ENCODE assay signal across 12 cellular contexts in genomic region chr15:70016511-70016994, GRCh38.
A peak's percentile ranks its signal among the peaks of the same experiment; 100 is the strongest.
DNase-seq lines count a peak whose midpoint lies in the region; ATAC-seq and TF ChIP-seq lines count a peak whose summit lies in the region.
"Had no signal": no experiment of that assay in that cellular context is flagged by ENCODE, and none has a peak within 500 bp of the region (broad histone marks: within the 10 kb centered on the region; RNA-seq: fewer than 3 reads in every experiment).

No MANE protein-coding gene starts in this region.

- no peak overlapping the region for H4K8ac ChIP-seq in neuronal stem cell (ENCODE audit: low read depth, low read length)

- peak overlapping the region; percentile 27 for H2AFZ ChIP-seq in MM.1S (ENCODE audit: low read length)
- H2AFZ ChIP-seq in neuronal stem cell (ENCODE audit: low read length), result no peak overlapping the region
- H2AFZ ChIP-seq: parathyroid adenoma had no signal

- peak overlapping the region; percentile 74 for H3K4me2 ChIP-seq in MM.1S (ENCODE audit: low read depth, low read length)
- no peak overlapping the region for H3K4me2 ChIP-seq in neuronal stem cell (ENCODE audit: insufficient read depth, low read length, poor library complexity, severe bottlenecking)

- H3K79me2 ChIP-seq in MM.1S (ENCODE audit: low read length), result no peaks in the 10 kb centered on the region
- H3K79me2 ChIP-seq: parathyroid adenoma had no signal

- no peak overlapping the region for H2BK12ac ChIP-seq in neuronal stem cell (ENCODE audit: low read length)

- no CpG with 5 or more reads among the region's 6 CpGs for WGBS in neuronal stem cell (ENCODE audit: extremely low coverage in 2 of 2, insufficient read length in 2 of 2, insufficient replicate concordance in 1 of 2), 2 donors

- no peak overlapping the region for H3K4ac ChIP-seq in neuronal stem cell (ENCODE audit: low read length)

- no peak overlapping the region for H4K91ac ChIP-seq in neuronal stem cell (ENCODE audit: low read depth, low read length, poor library complexity)

- H3K4me3 ChIP-seq in MM.1S (ENCODE audit: low read length), result peak overlapping the region; percentile 18; the same call in 1 of the 2 replicates
- H3K4me3 ChIP-seq in neuronal stem cell (ENCODE audit: low read length in 2 of 2), result no peak overlapping the region
- H3K4me3 ChIP-seq in HAP-1, result no peak overlapping the region

- no peak overlapping the region for H2BK120ac ChIP-seq in neuronal stem cell (ENCODE audit: low read depth, low read length)

- no peak for TF ChIP-seq CTCF in activated CD8-positive, alpha-beta T cell treated with anti-CD3 and anti-CD28 coated beads for 36 hours (IDR thresholded peaks at IDR 0.05)
- TF ChIP-seq CTCF in MM.1S (IDR thresholded peaks at IDR 0.05; ENCODE audit: low read length), result no peak

- H3K27ac Mint-ChIP-seq in activated CD8-positive, alpha-beta T cell treated with anti-CD3 and anti-CD28 coated beads, Interleukin-2, amount 10 ng/mL, durations not matched to agents 7 days and 5 days, result no peak overlapping the region
- no peak overlapping the region for H3K27ac Mint-ChIP-seq in activated CD8-positive, alpha-beta T cell treated with anti-CD3 and anti-CD28 coated beads for 36 hours
- peak overlapping the region; percentile 85 for H3K27ac Mint-ChIP-seq in stimulated activated memory B cell treated with anti-CD40 and anti-IgM and Interleukin-4, amounts not matched to agents 10 μg/mL and 1 μg/mL and 100 μg/mL, for 72 hours
- H3K27ac Mint-ChIP-seq: activated CD8-positive, alpha-beta memory T cell treated with anti-CD3 and anti-CD28 coated beads, Interleukin-2, amount 10 ng/mL, durations not matched to agents 7 days and 5 days had no signal

- H3K36me3 ChIP-seq in MM.1S (replicated peaks; ENCODE audit: insufficient read depth, low read length) (no peaks in the 10 kb centered on the region), neuronal stem cell (replicated peaks in 1 of 2; ENCODE audit: control insufficient read depth in 2 of 2, insufficient read depth in 2 of 2, low read length in 2 of 2) (no peaks in the 10 kb centered on the region), HAP-1 (replicated peaks) (no peaks in the 10 kb centered on the region)

- no peak overlapping the region for H3K4me3 Mint-ChIP-seq in activated CD8-positive, alpha-beta T cell treated with anti-CD3 and anti-CD28 coated beads, Interleukin-2, amount 10 ng/mL, durations not matched to agents 7 days and 5 days
- H3K4me3 Mint-ChIP-seq in activated CD8-positive, alpha-beta T cell treated with anti-CD3 and anti-CD28 coated beads for 36 hours, result no peak overlapping the region
- H3K4me3 Mint-ChIP-seq in stimulated activated memory B cell treated with anti-CD40 and anti-IgM and Interleukin-4, amounts not matched to agents 10 μg/mL and 1 μg/mL and 100 μg/mL, for 72 hours, result peak overlapping the region; percentile 61
- H3K4me3 Mint-ChIP-seq: activated CD8-positive, alpha-beta memory T cell treated with anti-CD3 and anti-CD28 coated beads, Interleukin-2, amount 10 ng/mL, durations not matched to agents 7 days and 5 days had no signal

- no peak overlapping the region for H3K23ac ChIP-seq in neuronal stem cell (ENCODE audit: low read depth, low read length, poor library complexity)

- ATAC-seq in activated CD8-positive, alpha-beta T cell treated with anti-CD3 and anti-CD28 coated beads, Interleukin-2, amount 10 ng/mL, durations not matched to agents 7 days and 5 days, result peak; percentile 42
- no peak for ATAC-seq in activated CD8-positive, alpha-beta T cell treated with anti-CD3 and anti-CD28 coated beads for 36 hours
- peak; percentile 22 for ATAC-seq in GM21367 (IDR thresholded peaks at IDR 0.05; ENCODE audit: unreplicated experiment)
- ATAC-seq in stimulated activated memory B cell treated with anti-CD40 and anti-IgM and Interleukin-4, amounts not matched to agents 10 μg/mL and 1 μg/mL and 100 μg/mL, for 72 hours, result no peak
- ATAC-seq: activated CD8-positive, alpha-beta memory T cell treated with anti-CD3 and anti-CD28 coated beads, Interleukin-2, amount 10 ng/mL, durations not matched to agents 7 days and 5 days had no signal

- H3K9me3 ChIP-seq in MM.1S (replicated peaks; ENCODE audit: insufficient read depth, low read length) (no peaks in the 10 kb centered on the region), neuronal stem cell (replicated peaks in 1 of 2; ENCODE audit: control insufficient read depth in 2 of 2, insufficient read depth in 1 of 2, low read depth in 1 of 2, low read length in 2 of 2) (no peaks in the 10 kb centered on the region), HAP-1 (no peaks in the 10 kb centered on the region)

- no peaks in the 10 kb centered on the region for H3K36me3 Mint-ChIP-seq in activated CD8-positive, alpha-beta T cell treated with anti-CD3 and anti-CD28 coated beads, Interleukin-2, amount 10 ng/mL, durations not matched to agents 7 days and 5 days (ENCODE audit: low read depth)
- no peaks in the 10 kb centered on the region for H3K36me3 Mint-ChIP-seq in activated CD8-positive, alpha-beta T cell treated with anti-CD3 and anti-CD28 coated beads for 36 hours (ENCODE audit: low read depth)
- no peaks in the 10 kb centered on the region for H3K36me3 Mint-ChIP-seq in stimulated activated memory B cell treated with anti-CD40 and anti-IgM and Interleukin-4, amounts not matched to agents 10 μg/mL and 1 μg/mL and 100 μg/mL, for 72 hours
- H3K36me3 Mint-ChIP-seq: activated CD8-positive, alpha-beta memory T cell treated with anti-CD3 and anti-CD28 coated beads, Interleukin-2, amount 10 ng/mL, durations not matched to agents 7 days and 5 days had no signal

- DNase-seq in activated CD8-positive, alpha-beta T cell treated with anti-CD3 and anti-CD28 coated beads, Interleukin-2, amount 10 ng/mL, durations not matched to agents 7 days and 5 days, result no peak
- DNase-seq in activated CD8-positive, alpha-beta T cell treated with anti-CD3 and anti-CD28 coated beads for 36 hours, result no peak
- DNase-seq in MM.1S (peak; percentile 53), neuronal stem cell (ENCODE audit: low spot score) (no peak), GM03348 (ENCODE audit: low spot score) (no peak), HAP-1 (ENCODE audit: low spot score in 2 of 2) (no peak)
- DNase-seq: activated CD8-positive, alpha-beta memory T cell treated with anti-CD3 and anti-CD28 coated beads, Interleukin-2, amount 10 ng/mL, durations not matched to agents 7 days and 5 days; NCI-H1930; NCI-H82 had no signal

- POLR2A ChIA-PET in activated CD8-positive, alpha-beta T cell treated with anti-CD3 and anti-CD28 coated beads, Interleukin-2, amount 10 ng/mL, durations not matched to agents 7 days and 5 days (lab: Charles Lee), result no interaction called here
- POLR2A ChIA-PET in activated CD8-positive, alpha-beta T cell treated with anti-CD3 and anti-CD28 coated beads for 36 hours (lab: Charles Lee), result no interaction called here

- no peaks in the 10 kb centered on the region for H3K9me3 Mint-ChIP-seq in activated CD8-positive, alpha-beta T cell treated with anti-CD3 and anti-CD28 coated beads, Interleukin-2, amount 10 ng/mL, durations not matched to agents 7 days and 5 days (ENCODE audit: insufficient read depth)
- no peaks in the 10 kb centered on the region for H3K9me3 Mint-ChIP-seq in activated CD8-positive, alpha-beta T cell treated with anti-CD3 and anti-CD28 coated beads for 36 hours
- H3K9me3 Mint-ChIP-seq in stimulated activated memory B cell treated with anti-CD40 and anti-IgM and Interleukin-4, amounts not matched to agents 10 μg/mL and 1 μg/mL and 100 μg/mL, for 72 hours, result peaks cover 2% of the 10 kb centered on the region

- intact Hi-C loops in activated CD8-positive, alpha-beta T cell treated with anti-CD3 and anti-CD28 coated beads for 36 hours (cut with micrococcal nuclease), result no loop called here

- H3K27me3 Mint-ChIP-seq in activated CD8-positive, alpha-beta T cell treated with anti-CD3 and anti-CD28 coated beads, Interleukin-2, amount 10 ng/mL, durations not matched to agents 7 days and 5 days (ENCODE audit: low read depth), result peaks cover 39% of the 10 kb centered on the region
- H3K27me3 Mint-ChIP-seq in activated CD8-positive, alpha-beta T cell treated with anti-CD3 and anti-CD28 coated beads for 36 hours, result peaks cover 10% of the 10 kb centered on the region
- no peaks in the 10 kb centered on the region for H3K27me3 Mint-ChIP-seq in stimulated activated memory B cell treated with anti-CD40 and anti-IgM and Interleukin-4, amounts not matched to agents 10 μg/mL and 1 μg/mL and 100 μg/mL, for 72 hours

- H3K4me1 Mint-ChIP-seq in activated CD8-positive, alpha-beta T cell treated with anti-CD3 and anti-CD28 coated beads, Interleukin-2, amount 10 ng/mL, durations not matched to agents 7 days and 5 days (ENCODE audit: low read depth), result peaks cover 20% of the 10 kb centered on the region
- peaks cover 6% of the 10 kb centered on the region for H3K4me1 Mint-ChIP-seq in activated CD8-positive, alpha-beta T cell treated with anti-CD3 and anti-CD28 coated beads for 36 hours (ENCODE audit: low read depth)
- H3K4me1 Mint-ChIP-seq in stimulated activated memory B cell treated with anti-CD40 and anti-IgM and Interleukin-4, amounts not matched to agents 10 μg/mL and 1 μg/mL and 100 μg/mL, for 72 hours, result peaks cover 80% of the 10 kb centered on the region

- H3K79me1 ChIP-seq in neuronal stem cell (ENCODE audit: low read depth, low read length), result no peaks in the 10 kb centered on the region

- no peaks in the 10 kb centered on the region for H4K20me1 ChIP-seq in MM.1S (ENCODE audit: insufficient read depth, low read length)

- H3F3A ChIP-seq in MM.1S (ENCODE audit: insufficient read depth, low read length), result peaks cover 49% of the 10 kb centered on the region

- H3K27me3 ChIP-seq in MM.1S (replicated peaks; ENCODE audit: insufficient read depth, low read length) (no peaks in the 10 kb centered on the region), neuronal stem cell (ENCODE audit: control insufficient read depth in 3 of 3, insufficient read depth in 3 of 3, low read depth in 1 of 3, low read length in 3 of 3) (peaks cover 0 to 42% (median 0%) of the 10 kb centered on the region in 3 experiments), HAP-1 (ENCODE audit: low read depth) (no peaks in the 10 kb centered on the region; the same call in 1 of the 2 replicates)

- no peak overlapping the region for H3K14ac ChIP-seq in neuronal stem cell (ENCODE audit: low read length)

- no peak overlapping the region for H2AK5ac ChIP-seq in neuronal stem cell (ENCODE audit: low read depth, low read length)

- no peak overlapping the region for H2BK15ac ChIP-seq in neuronal stem cell (ENCODE audit: low read length)

- H3K27ac ChIP-seq in MM.1S (ENCODE audit: low read length) (peak overlapping the region; percentile 95), neuronal stem cell (replicated peaks; ENCODE audit: low read length) (no peak overlapping the region)
- H3K27ac ChIP-seq: parathyroid adenoma had no signal

- H3K4me1 ChIP-seq in MM.1S (ENCODE audit: low read length) (peaks cover 64% of the 10 kb centered on the region), neuronal stem cell (ENCODE audit: control insufficient read depth in 2 of 2, insufficient read depth in 1 of 2, low read depth in 1 of 2, low read length in 2 of 2) (peaks cover 0 to 11% of the 10 kb centered on the region in 2 donors), HAP-1 (no peaks in the 10 kb centered on the region)
- H3K4me1 ChIP-seq: parathyroid adenoma had no signal

- in situ Hi-C loops in HAP-1 (cut with MboI; ENCODE audit: low sequenced_read_pairs), result no loop called here

- H3K9ac ChIP-seq in MM.1S (ENCODE audit: low read length), result peak overlapping the region; percentile 72
- H3K9ac ChIP-seq in neuronal stem cell (ENCODE audit: low read depth, low read length, poor library complexity), result no peak overlapping the region
- H3K9ac ChIP-seq: parathyroid adenoma had no signal

- no peak overlapping the region for H2BK5ac ChIP-seq in neuronal stem cell (ENCODE audit: low read length)

- no peaks in the 10 kb centered on the region for H3K9me2 ChIP-seq in MM.1S (replicated peaks; ENCODE audit: insufficient read depth, low read length)

- no peak overlapping the region for H3K18ac ChIP-seq in neuronal stem cell (ENCODE audit: low read length)

- CTCF ChIA-PET in activated CD8-positive, alpha-beta T cell treated with anti-CD3 and anti-CD28 coated beads, Interleukin-2, amount 10 ng/mL, durations not matched to agents 7 days and 5 days (lab: Charles Lee), result no interaction called here
- CTCF ChIA-PET in activated CD8-positive, alpha-beta T cell treated with anti-CD3 and anti-CD28 coated beads for 36 hours (lab: Charles Lee), result no interaction called here

Comparison
In these comparisons a context has a peak if more than half of its experiments do, and no peak if none do; other contexts are left out.
1. ATAC-seq: peak in activated CD8-positive, alpha-beta T cell treated with anti-CD3 and anti-CD28 coated beads, Interleukin-2, amount 10 ng/mL, durations not matched to agents 7 days and 5 days (single experiment) and GM21367 (single experiment); none in activated CD8-positive, alpha-beta T cell treated with anti-CD3 and anti-CD28 coated beads for 36 hours (single experiment) and stimulated activated memory B cell treated with anti-CD40 and anti-IgM and Interleukin-4, amounts not matched to agents 10 μg/mL and 1 μg/mL and 100 μg/mL, for 72 hours (single experiment).